ENCODE assay signal across 8 cellular contexts in genomic region chr9:129567842-129568559, GRCh38. TPM values are rescaled to one million over a fixed set of nuclear protein-coding genes. Genes with fewer than 3 reads are reported as not detected.
DNase-seq lines count a peak whose midpoint lies in the region; ATAC-seq and TF ChIP-seq lines count a peak whose summit lies in the region.

No MANE protein-coding gene starts in this region.

- H3K27me3 ChIP-seq in neutrophil = peaks cover 44% of the 10 kb centered on the region

- CTCF ChIA-PET in activated CD8-positive, alpha-beta memory T cell treated with anti-CD3 and anti-CD28 coated beads, Interleukin-2, amount 10 ng/mL, durations not matched to agents 7 days and 5 days (lab: Charles Lee) = interaction anchor here (2.0 to 4.7 kb wide), 2 partner anchors 13 to 436 kb away, joined by 4 to 17 read pairs; no protein-coding TSS in a partner anchor

- no peak for DNase-seq in activated CD8-positive, alpha-beta memory T cell treated with anti-CD3 and anti-CD28 coated beads, Interleukin-2, amount 10 ng/mL, durations not matched to agents 7 days and 5 days
- no peak for DNase-seq in activated CD8-positive, alpha-beta memory T cell treated with anti-CD3 and anti-CD28 coated beads for 24 hours
- DNase-seq in UCSD-AML1 (lab: John Stamatoyannopoulos, UW; ENCODE audit: unreplicated experiment) = peak; percentile 29
- DNase-seq in fibroblast of villous mesenchyme (ENCODE audit: low read depth) = no peak
- DNase-seq in KG1 (lab: John Stamatoyannopoulos, UW) = no peak
- no peak for DNase-seq in amniotic stem cell (lab: John Stamatoyannopoulos, UW)

- H3K27ac Mint-ChIP-seq in activated CD8-positive, alpha-beta memory T cell treated with anti-CD3 and anti-CD28 coated beads, Interleukin-2, amount 10 ng/mL, durations not matched to agents 7 days and 5 days = no peak overlapping the region

- H3K9me3 ChIP-seq in neutrophil = no peaks in the 10 kb centered on the region

- H3K4me3 ChIP-seq in fibroblast of villous mesenchyme (ENCODE audit: low read depth, low read length) (peak overlapping the region; percentile 59), neutrophil (ENCODE audit: low read depth in 1 of 2, low read length in 1 of 2) (peak overlapping the region; percentile 18 to 50)

- no peak overlapping the region for H3K27ac ChIP-seq in neutrophil

- no peaks in the 10 kb centered on the region for H3K36me3 ChIP-seq in neutrophil

- H3K27me3 Mint-ChIP-seq in activated CD8-positive, alpha-beta memory T cell treated with anti-CD3 and anti-CD28 coated beads, Interleukin-2, amount 10 ng/mL, durations not matched to agents 7 days and 5 days = peaks cover 33% of the 10 kb centered on the region

- H3K4me1 ChIP-seq in neutrophil (ENCODE audit: control insufficient read depth in 1 of 2, insufficient read depth in 1 of 2, low read depth in 1 of 2, low read length in 1 of 2) = peaks cover 23 to 31% of the 10 kb centered on the region in 2 experiments

- peak overlapping the region; percentile 15 for H3K4me3 Mint-ChIP-seq in activated CD8-positive, alpha-beta memory T cell treated with anti-CD3 and anti-CD28 coated beads, Interleukin-2, amount 10 ng/mL, durations not matched to agents 7 days and 5 days

- no peaks in the 10 kb centered on the region for H3K36me3 Mint-ChIP-seq in activated CD8-positive, alpha-beta memory T cell treated with anti-CD3 and anti-CD28 coated beads, Interleukin-2, amount 10 ng/mL, durations not matched to agents 7 days and 5 days

- no peak for ATAC-seq in activated CD8-positive, alpha-beta memory T cell treated with anti-CD3 and anti-CD28 coated beads, Interleukin-2, amount 10 ng/mL, durations not matched to agents 7 days and 5 days
- ATAC-seq in HG03378 (IDR thresholded peaks at IDR 0.05; ENCODE audit: unreplicated experiment) = no peak

- no peaks in the 10 kb centered on the region for H3K9me3 Mint-ChIP-seq in activated CD8-positive, alpha-beta memory T cell treated with anti-CD3 and anti-CD28 coated beads, Interleukin-2, amount 10 ng/mL, durations not matched to agents 7 days and 5 days (ENCODE audit: low read depth)

- peaks cover 24% of the 10 kb centered on the region for H3K4me1 Mint-ChIP-seq in activated CD8-positive, alpha-beta memory T cell treated with anti-CD3 and anti-CD28 coated beads, Interleukin-2, amount 10 ng/mL, durations not matched to agents 7 days and 5 days

- TF ChIP-seq CTCF in fibroblast of villous mesenchyme (IDR thresholded peaks at IDR 0.05; ENCODE audit: insufficient read depth, low read depth, low read length) = peak; percentile 6
- TF ChIP-seq CTCF in neutrophil (IDR thresholded peaks at IDR 0.05) = no peak

RNA-seq across cellular contexts. Expression of gene C9orf50, which starts 52.9 kb away (rescaled TPM):
- total RNA-seq in activated CD8-positive, alpha-beta memory T cell treated with anti-CD3 and anti-CD28 coated beads, Interleukin-2, amount 10 ng/mL, durations not matched to agents 7 days and 5 days = not detected
- total RNA-seq in fibroblast of villous mesenchyme = 0.32 TPM in 1 of 2 replicates, not detected in the other

RNA-seq across cellular contexts. Expression of gene NTMT1, which starts 58.0 kb away (rescaled TPM):
- total RNA-seq in activated CD8-positive, alpha-beta memory T cell treated with anti-CD3 and anti-CD28 coated beads, Interleukin-2, amount 10 ng/mL, durations not matched to agents 7 days and 5 days = 10 to 100 TPM; 37.2 to 46.2 TPM
- total RNA-seq in fibroblast of villous mesenchyme = 34.8 and 36.3 TPM in 2 replicates
